7 cellular contexts compared by ENCODE assay signal in genomic region chr9:67711424-67711823, GRCh38.
DNase-seq lines count a peak whose midpoint lies in the region; ATAC-seq and TF ChIP-seq lines count a peak whose summit lies in the region.
"Not testable (repeated sequence)": the region's sequence is repeated elsewhere in the genome, so short reads cannot be mapped to it uniquely, and the experiment has no call there.

No MANE protein-coding gene starts in this region.

- TF ChIP-seq POLR2A in body of pancreas (IDR thresholded peaks at IDR 0.05); sigmoid colon (IDR thresholded peaks at IDR 0.05): not testable (repeated sequence)

- not testable (repeated sequence) for H3K4me1 ChIP-seq in body of pancreas, sigmoid colon, upper lobe of right lung

- not testable (repeated sequence) for H3K9me3 Mint-ChIP-seq in nephron progenitor cell

- intact Hi-C loops in body of pancreas (cut with DNase I); Right ventricle myocardium superior (cut with DNase I); left colon (cut with DNase I, micrococcal nuclease); sigmoid colon (cut with DNase I); upper lobe of right lung (cut with DNase I): not testable (repeated sequence)

- H3K36me3 Mint-ChIP-seq in nephron progenitor cell (ENCODE audit: low read depth) = not testable (repeated sequence)

- TF ChIP-seq CTCF in WERI-Rb-1 (IDR thresholded peaks at IDR 0.05; ENCODE audit: low read depth, low read length); body of pancreas (IDR thresholded peaks at IDR 0.05); nephron progenitor cell (IDR thresholded peaks at IDR 0.05); sigmoid colon (IDR thresholded peaks at IDR 0.05); upper lobe of right lung (IDR thresholded peaks at IDR 0.05): not testable (repeated sequence)

- not testable (repeated sequence) for H3K9me3 ChIP-seq in WERI-Rb-1 (ENCODE audit: severe bottlenecking); body of pancreas; sigmoid colon; upper lobe of right lung

- H3K27me3 Mint-ChIP-seq in nephron progenitor cell (ENCODE audit: low read depth, poor library complexity) = not testable (repeated sequence)

- H3K36me3 ChIP-seq in WERI-Rb-1; body of pancreas (replicated peaks in 1 of 2; ENCODE audit: insufficient read depth in 1 of 2, low read depth in 2 of 2); sigmoid colon; upper lobe of right lung: not testable (repeated sequence)

- DNase-seq in WERI-Rb-1 (peak; percentile 16), body of pancreas (peak in 2 of 4 donors; percentile 5), Right ventricle myocardium superior (peak; percentile 22), left colon (peak in 1 of 2 donors; percentile 7), nephron progenitor cell (peak; percentile 47), sigmoid colon (peak; percentile 30), upper lobe of right lung (peak; percentile 9)

- H3K27ac ChIP-seq in WERI-Rb-1, body of pancreas, upper lobe of right lung: not testable (repeated sequence)
- H3K27ac ChIP-seq in sigmoid colon = peak overlapping the region in 3 of 4 donors; percentile 60 to 79 (median 66)

- ATAC-seq in body of pancreas (peak; percentile 52), left colon (peak; percentile 74)
- ATAC-seq in Right ventricle myocardium superior (ENCODE audit: poor library complexity); upper lobe of right lung: not testable (repeated sequence)

- not testable (repeated sequence) for TF ChIP-seq EP300 in sigmoid colon (IDR thresholded peaks at IDR 0.05)

- not testable (repeated sequence) for H3K4me3 ChIP-seq in WERI-Rb-1 (ENCODE audit: low read depth, low read length); body of pancreas; upper lobe of right lung
- peak overlapping the region in 2 of 4 donors; percentile 23 to 25 for H3K4me3 ChIP-seq in sigmoid colon

- H3K27me3 ChIP-seq in WERI-Rb-1 (ENCODE audit: insufficient read depth, low read depth, severe bottlenecking); body of pancreas; sigmoid colon; upper lobe of right lung: not testable (repeated sequence)

- WGBS in body of pancreas, 2 donors = no CpG with 5 or more reads among the region's 33 CpGs
- WGBS in sigmoid colon, 2 donors = 3 to 4% methylated on average over 14 to 17 of the region's 33 CpGs

- H3K4me1 Mint-ChIP-seq in nephron progenitor cell = not testable (repeated sequence)

- not testable (repeated sequence) for H3K27ac Mint-ChIP-seq in nephron progenitor cell

- not testable (repeated sequence) for H3K4me3 Mint-ChIP-seq in nephron progenitor cell
